ENCODE assay signal across 2 cellular contexts in genomic region chr12:19284658-19285057, GRCh38.
TF ChIP-seq lines count a peak whose summit lies in the region.

No MANE protein-coding gene starts in this region.

TF ChIP-seq in HepG2, 621 proteins besides CTCF, POLR2A, EP300 and RAD21 (continued from another document):
- TF ChIP-seq NR1H2 (CRISPR knock-in tag; IDR thresholded peaks at IDR 0.05; ENCODE audit: borderline replicate concordance, low read depth) (no peak), ZBTB42 (CRISPR knock-in tag; IDR thresholded peaks at IDR 0.05) (no peak), ZMAT5 (CRISPR knock-in tag; IDR thresholded peaks at IDR 0.05; ENCODE audit: borderline replicate concordance, low read depth) (no peak), ZNF883 (CRISPR knock-in tag; IDR thresholded peaks at IDR 0.05; ENCODE audit: not compliant biosample characterization) (no peak), ZNF841 (CRISPR knock-in tag; IDR thresholded peaks at IDR 0.05; ENCODE audit: borderline replicate concordance) (no peak), DPF2 (CRISPR knock-in tag; IDR thresholded peaks at IDR 0.05; ENCODE audit: borderline replicate concordance, low read depth) (no peak), ZNF749 (CRISPR knock-in tag; IDR thresholded peaks at IDR 0.05; ENCODE audit: borderline replicate concordance) (no peak), ZNF839 (CRISPR knock-in tag; IDR thresholded peaks at IDR 0.05; ENCODE audit: borderline replicate concordance) (no peak), SMAD3 (CRISPR knock-in tag; IDR thresholded peaks at IDR 0.05) (no peak), PITX1 (CRISPR knock-in tag; IDR thresholded peaks at IDR 0.05) (no peak), FOXJ3 (CRISPR knock-in tag; IDR thresholded peaks at IDR 0.05; ENCODE audit: borderline replicate concordance) (no peak), HOXA7 (CRISPR knock-in tag; IDR thresholded peaks at IDR 0.05) (no peak), ZBTB7A (CRISPR knock-in tag; IDR thresholded peaks at IDR 0.05) (no peak)

TF ChIP-seq in GM23338, 12 proteins besides CTCF, POLR2A, EP300 and RAD21 (continued from another document):
- TF ChIP-seq REST (IDR thresholded peaks at IDR 0.05; ENCODE audit: unreplicated experiment) (no peak), EZH2phosphoT487 (IDR thresholded peaks at IDR 0.05; ENCODE audit: unreplicated experiment) (no peak), ZNF462 (CRISPR knock-in tag; IDR thresholded peaks at IDR 0.05) (no peak), ETS1 (IDR thresholded peaks at IDR 0.05) (no peak), ZNF331 (CRISPR knock-in tag; IDR thresholded peaks at IDR 0.05; ENCODE audit: low read depth) (no peak), CREB1 (CRISPR knock-in tag; IDR thresholded peaks at IDR 0.05; ENCODE audit: low read depth) (no peak), EZH2 (IDR thresholded peaks at IDR 0.05; ENCODE audit: low read depth, unreplicated experiment) (no peak), POLR2AphosphoS5 (IDR thresholded peaks at IDR 0.05; ENCODE audit: low read depth) (no peak), JUNB (IDR thresholded peaks at IDR 0.05; ENCODE audit: unreplicated experiment) (no peak)
TF ChIP-seq in GM23338: peak in this region for 0.
